1 cellular context compared by ENCODE assay signal in the genomic region with DNA sequence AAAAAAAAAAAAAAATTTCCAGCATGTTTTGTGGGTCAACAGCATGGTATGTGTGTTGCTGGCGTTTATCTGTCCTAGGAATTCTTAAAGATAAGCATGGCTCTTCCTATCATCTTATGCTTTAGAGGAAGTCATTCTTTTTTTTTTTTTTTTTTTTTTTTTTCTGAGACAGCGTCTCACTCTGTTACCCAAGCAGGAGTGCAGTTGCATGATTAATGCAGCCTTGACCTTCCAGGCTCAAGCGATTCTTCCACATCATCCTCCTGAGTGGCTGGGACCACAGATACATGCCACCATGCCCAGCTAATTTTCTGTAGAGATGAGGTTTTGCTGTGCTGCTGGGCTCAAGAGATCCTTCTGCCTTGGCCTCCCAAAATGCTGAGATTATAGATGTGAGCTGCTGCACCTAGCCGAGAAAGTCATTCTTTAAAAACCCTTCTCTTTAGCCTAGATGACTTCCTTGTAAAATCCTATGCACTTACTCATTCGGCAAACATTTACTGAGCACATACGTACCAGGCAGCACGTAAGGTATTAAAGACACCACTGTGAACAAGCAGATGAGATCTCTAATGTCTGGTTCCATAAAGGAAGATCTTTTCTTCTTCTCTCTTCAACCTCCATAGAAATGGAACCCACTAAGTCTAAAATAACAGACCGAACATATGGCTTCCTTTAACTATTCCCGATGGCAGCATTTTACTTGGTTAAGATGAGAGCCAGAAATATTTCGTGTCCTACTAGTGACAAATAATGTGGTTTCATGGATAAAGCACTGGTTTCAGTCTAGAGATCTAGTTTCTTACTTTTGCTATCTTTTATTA.
TF ChIP-seq lines count a peak whose summit lies in the region.

No MANE protein-coding gene starts in this region.

TF ChIP-seq in HepG2, 621 proteins besides CTCF, POLR2A, EP300 and RAD21 (continued from another document and continues in another):
- TF ChIP-seq ZNF543 (CRISPR knock-in tag; IDR thresholded peaks at IDR 0.05), result no peak
- TF ChIP-seq, protein P1, sequence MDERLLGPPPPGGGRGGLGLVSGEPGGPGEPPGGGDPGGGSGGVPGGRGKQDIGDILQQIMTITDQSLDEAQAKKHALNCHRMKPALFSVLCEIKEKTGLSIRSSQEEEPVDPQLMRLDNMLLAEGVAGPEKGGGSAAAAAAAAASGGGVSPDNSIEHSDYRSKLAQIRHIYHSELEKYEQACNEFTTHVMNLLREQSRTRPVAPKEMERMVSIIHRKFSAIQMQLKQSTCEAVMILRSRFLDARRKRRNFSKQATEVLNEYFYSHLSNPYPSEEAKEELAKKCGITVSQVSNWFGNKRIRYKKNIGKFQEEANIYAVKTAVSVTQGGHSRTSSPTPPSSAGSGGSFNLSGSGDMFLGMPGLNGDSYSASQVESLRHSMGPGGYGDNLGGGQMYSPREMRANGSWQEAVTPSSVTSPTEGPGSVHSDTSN (CRISPR knock-in tag; IDR thresholded peaks at IDR 0.05), result no peak
- no peak for TF ChIP-seq ZNF790 (CRISPR knock-in tag; IDR thresholded peaks at IDR 0.05; ENCODE audit: borderline replicate concordance)
- TF ChIP-seq TEAD3 (CRISPR knock-in tag; optimal IDR thresholded peaks at IDR 0.05; ENCODE audit: borderline replicate concordance), result peak; percentile 86
- TF ChIP-seq, protein P2, sequence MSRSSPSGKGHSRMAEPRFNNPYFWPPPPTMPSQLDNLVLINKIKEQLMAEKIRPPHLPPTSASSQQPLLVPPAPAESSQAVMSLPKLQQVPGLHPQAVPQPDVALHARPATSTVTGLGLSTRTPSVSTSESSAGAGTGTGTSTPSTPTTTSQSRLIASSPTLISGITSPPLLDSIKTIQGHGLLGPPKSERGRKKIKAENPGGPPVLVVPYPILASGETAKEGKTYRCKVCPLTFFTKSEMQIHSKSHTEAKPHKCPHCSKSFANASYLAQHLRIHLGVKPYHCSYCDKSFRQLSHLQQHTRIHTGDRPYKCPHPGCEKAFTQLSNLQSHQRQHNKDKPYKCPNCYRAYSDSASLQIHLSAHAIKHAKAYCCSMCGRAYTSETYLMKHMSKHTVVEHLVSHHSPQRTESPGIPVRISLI (CRISPR knock-in tag; IDR thresholded peaks at IDR 0.05; ENCODE audit: borderline replicate concordance), result peak; percentile 59
- peak; percentile 50; the same call in 1 of the 2 replicates for TF ChIP-seq IRF2 (CRISPR knock-in tag; IDR thresholded peaks at IDR 0.05)
- no peak for TF ChIP-seq NFE2L2 (IDR thresholded peaks at IDR 0.05; ENCODE audit: low read length)
- TF ChIP-seq POLR2AphosphoS5 (IDR thresholded peaks at IDR 0.05; ENCODE audit: low read depth, low read length), result 0 out of 2 replicates have a peak, but pooled peaks have one; percentile 22
- TF ChIP-seq ZFP41 (CRISPR knock-in tag; IDR thresholded peaks at IDR 0.05; ENCODE audit: borderline replicate concordance), result no peak
- TF ChIP-seq ZBTB42 (CRISPR knock-in tag; IDR thresholded peaks at IDR 0.05), result no peak
- TF ChIP-seq MTF2 (CRISPR knock-in tag; IDR thresholded peaks at IDR 0.05; ENCODE audit: borderline replicate concordance), result no peak
- TF ChIP-seq ZNF747 (CRISPR knock-in tag; IDR thresholded peaks at IDR 0.05; ENCODE audit: borderline replicate concordance), result no peak
- TF ChIP-seq STAT5B (CRISPR knock-in tag; IDR thresholded peaks at IDR 0.05), result no peak
- TF ChIP-seq ZSCAN9 (CRISPR knock-in tag; IDR thresholded peaks at IDR 0.05; ENCODE audit: borderline replicate concordance), result peak; percentile 19; the same call in 1 of the 2 replicates
- peak; percentile 82 for TF ChIP-seq FOSL1 (CRISPR knock-in tag; IDR thresholded peaks at IDR 0.05; ENCODE audit: borderline replicate concordance)
- no peak for TF ChIP-seq ZNF33A (CRISPR knock-in tag; IDR thresholded peaks at IDR 0.05; ENCODE audit: borderline replicate concordance)
- TF ChIP-seq RFXANK (CRISPR knock-in tag; IDR thresholded peaks at IDR 0.05), result 0 out of 2 replicates have a peak, but pooled peaks have one; percentile 18
- no peak for TF ChIP-seq NFYB (CRISPR knock-in tag; IDR thresholded peaks at IDR 0.05)
- peak; percentile 57; the same call in 1 of the 2 replicates for TF ChIP-seq HDAC2 (CRISPR knock-in tag; IDR thresholded peaks at IDR 0.05)
- TF ChIP-seq AHDC1 (CRISPR knock-in tag; IDR thresholded peaks at IDR 0.05; ENCODE audit: borderline replicate concordance), result peak; percentile 79; the same call in 1 of the 2 replicates
- no peak for TF ChIP-seq REL (CRISPR knock-in tag; conservative IDR thresholded peaks at IDR 0.05)
- TF ChIP-seq MATR3 (CRISPR knock-in tag; IDR thresholded peaks at IDR 0.05), result no peak
- TF ChIP-seq NFKB2 (CRISPR knock-in tag; IDR thresholded peaks at IDR 0.05; ENCODE audit: borderline replicate concordance), result no peak
- TF ChIP-seq JDP2 (CRISPR knock-in tag; IDR thresholded peaks at IDR 0.05; ENCODE audit: borderline replicate concordance), result no peak
- no peak for TF ChIP-seq ZNF607 (CRISPR knock-in tag; IDR thresholded peaks at IDR 0.05; ENCODE audit: borderline replicate concordance)
- TF ChIP-seq, protein P3, sequence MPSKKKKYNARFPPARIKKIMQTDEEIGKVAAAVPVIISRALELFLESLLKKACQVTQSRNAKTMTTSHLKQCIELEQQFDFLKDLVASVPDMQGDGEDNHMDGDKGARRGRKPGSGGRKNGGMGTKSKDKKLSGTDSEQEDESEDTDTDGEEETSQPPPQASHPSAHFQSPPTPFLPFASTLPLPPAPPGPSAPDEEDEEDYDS (CRISPR knock-in tag; IDR thresholded peaks at IDR 0.05), result peak; percentile 27; the same call in 1 of the 2 replicates
- TF ChIP-seq, protein P4, sequence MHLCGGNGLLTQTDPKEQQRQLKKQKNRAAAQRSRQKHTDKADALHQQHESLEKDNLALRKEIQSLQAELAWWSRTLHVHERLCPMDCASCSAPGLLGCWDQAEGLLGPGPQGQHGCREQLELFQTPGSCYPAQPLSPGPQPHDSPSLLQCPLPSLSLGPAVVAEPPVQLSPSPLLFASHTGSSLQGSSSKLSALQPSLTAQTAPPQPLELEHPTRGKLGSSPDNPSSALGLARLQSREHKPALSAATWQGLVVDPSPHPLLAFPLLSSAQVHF (CRISPR knock-in tag; IDR thresholded peaks at IDR 0.05), result no peak
- TF ChIP-seq ZC3H4 (CRISPR knock-in tag; IDR thresholded peaks at IDR 0.05; ENCODE audit: borderline replicate concordance), result no peak
- TF ChIP-seq, protein P5, sequence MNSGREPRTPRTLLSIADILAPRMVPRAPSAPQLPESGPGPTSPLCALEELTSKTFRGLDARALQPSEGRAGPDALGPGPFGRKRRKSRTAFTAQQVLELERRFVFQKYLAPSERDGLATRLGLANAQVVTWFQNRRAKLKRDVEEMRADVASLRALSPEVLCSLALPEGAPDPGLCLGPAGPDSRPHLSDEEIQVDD (CRISPR knock-in tag; IDR thresholded peaks at IDR 0.05; ENCODE audit: borderline replicate concordance), result no peak
- 0 out of 2 replicates have a peak, but pooled peaks have one; percentile 15 for TF ChIP-seq KAT8 (CRISPR knock-in tag; IDR thresholded peaks at IDR 0.05)
- TF ChIP-seq RXRB (CRISPR knock-in tag; IDR thresholded peaks at IDR 0.05; ENCODE audit: borderline replicate concordance), result peak; percentile 61
- TF ChIP-seq TEF (CRISPR knock-in tag; IDR thresholded peaks at IDR 0.05), result no peak
- peak in 1 of 2 experiments; percentile 52; a peak in 2 of 4 replicates for TF ChIP-seq ATF4 (CRISPR knock-in tag; IDR thresholded peaks at IDR 0.05)
- TF ChIP-seq RAD51 (IDR thresholded peaks at IDR 0.05; ENCODE audit: borderline replicate concordance), result no peak
- TF ChIP-seq, protein P6, sequence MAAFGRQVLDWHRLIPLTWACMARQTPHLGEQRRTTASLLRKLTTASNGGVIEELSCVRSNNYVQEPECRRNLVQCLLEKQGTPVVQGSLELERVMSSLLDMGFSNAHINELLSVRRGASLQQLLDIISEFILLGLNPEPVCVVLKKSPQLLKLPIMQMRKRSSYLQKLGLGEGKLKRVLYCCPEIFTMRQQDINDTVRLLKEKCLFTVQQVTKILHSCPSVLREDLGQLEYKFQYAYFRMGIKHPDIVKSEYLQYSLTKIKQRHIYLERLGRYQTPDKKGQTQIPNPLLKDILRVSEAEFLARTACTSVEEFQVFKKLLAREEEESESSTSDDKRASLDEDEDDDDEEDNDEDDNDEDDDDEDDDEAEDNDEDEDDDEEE (CRISPR knock-in tag; IDR thresholded peaks at IDR 0.05), result no peak
- TF ChIP-seq ELF3 (CRISPR knock-in tag; IDR thresholded peaks at IDR 0.05), result peak; percentile 98
- no peak for TF ChIP-seq ZNF44 (CRISPR knock-in tag; IDR thresholded peaks at IDR 0.05)
- TF ChIP-seq, protein P7, sequence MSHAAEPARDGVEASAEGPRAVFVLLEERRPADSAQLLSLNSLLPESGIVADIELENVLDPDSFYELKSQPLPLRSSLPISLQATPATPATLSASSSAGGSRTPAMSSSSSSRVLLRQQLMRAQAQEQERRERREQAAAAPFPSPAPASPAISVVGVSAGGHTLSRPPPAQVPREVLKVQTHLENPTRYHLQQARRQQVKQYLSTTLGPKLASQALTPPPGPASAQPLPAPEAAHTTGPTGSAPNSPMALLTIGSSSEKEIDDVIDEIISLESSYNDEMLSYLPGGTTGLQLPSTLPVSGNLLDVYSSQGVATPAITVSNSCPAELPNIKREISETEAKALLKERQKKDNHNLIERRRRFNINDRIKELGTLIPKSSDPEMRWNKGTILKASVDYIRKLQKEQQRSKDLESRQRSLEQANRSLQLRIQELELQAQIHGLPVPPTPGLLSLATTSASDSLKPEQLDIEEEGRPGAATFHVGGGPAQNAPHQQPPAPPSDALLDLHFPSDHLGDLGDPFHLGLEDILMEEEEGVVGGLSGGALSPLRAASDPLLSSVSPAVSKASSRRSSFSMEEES (CRISPR knock-in tag; IDR thresholded peaks at IDR 0.05), result no peak
- TF ChIP-seq, protein P8, sequence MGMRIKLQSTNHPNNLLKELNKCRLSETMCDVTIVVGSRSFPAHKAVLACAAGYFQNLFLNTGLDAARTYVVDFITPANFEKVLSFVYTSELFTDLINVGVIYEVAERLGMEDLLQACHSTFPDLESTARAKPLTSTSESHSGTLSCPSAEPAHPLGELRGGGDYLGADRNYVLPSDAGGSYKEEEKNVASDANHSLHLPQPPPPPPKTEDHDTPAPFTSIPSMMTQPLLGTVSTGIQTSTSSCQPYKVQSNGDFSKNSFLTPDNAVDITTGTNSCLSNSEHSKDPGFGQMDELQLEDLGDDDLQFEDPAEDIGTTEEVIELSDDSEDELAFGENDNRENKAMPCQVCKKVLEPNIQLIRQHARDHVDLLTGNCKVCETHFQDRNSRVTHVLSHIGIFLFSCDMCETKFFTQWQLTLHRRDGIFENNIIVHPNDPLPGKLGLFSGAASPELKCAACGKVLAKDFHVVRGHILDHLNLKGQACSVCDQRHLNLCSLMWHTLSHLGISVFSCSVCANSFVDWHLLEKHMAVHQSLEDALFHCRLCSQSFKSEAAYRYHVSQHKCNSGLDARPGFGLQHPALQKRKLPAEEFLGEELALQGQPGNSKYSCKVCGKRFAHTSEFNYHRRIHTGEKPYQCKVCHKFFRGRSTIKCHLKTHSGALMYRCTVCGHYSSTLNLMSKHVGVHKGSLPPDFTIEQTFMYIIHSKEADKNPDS (CRISPR knock-in tag; IDR thresholded peaks at IDR 0.05), result no peak
- no peak for TF ChIP-seq ZNF446 (CRISPR knock-in tag; IDR thresholded peaks at IDR 0.05)
- TF ChIP-seq, protein P9, sequence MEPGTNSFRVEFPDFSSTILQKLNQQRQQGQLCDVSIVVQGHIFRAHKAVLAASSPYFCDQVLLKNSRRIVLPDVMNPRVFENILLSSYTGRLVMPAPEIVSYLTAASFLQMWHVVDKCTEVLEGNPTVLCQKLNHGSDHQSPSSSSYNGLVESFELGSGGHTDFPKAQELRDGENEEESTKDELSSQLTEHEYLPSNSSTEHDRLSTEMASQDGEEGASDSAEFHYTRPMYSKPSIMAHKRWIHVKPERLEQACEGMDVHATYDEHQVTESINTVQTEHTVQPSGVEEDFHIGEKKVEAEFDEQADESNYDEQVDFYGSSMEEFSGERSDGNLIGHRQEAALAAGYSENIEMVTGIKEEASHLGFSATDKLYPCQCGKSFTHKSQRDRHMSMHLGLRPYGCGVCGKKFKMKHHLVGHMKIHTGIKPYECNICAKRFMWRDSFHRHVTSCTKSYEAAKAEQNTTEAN (CRISPR knock-in tag; conservative IDR thresholded peaks at IDR 0.05), result no peak
